In genomic region chr18:58649966-58650816, GRCh38 we compare ENCODE assay signal across 11 cellular contexts. TPM values are rescaled to one million over a fixed set of nuclear protein-coding genes. Genes with fewer than 3 reads are reported as not detected.
A peak's percentile ranks its signal among the peaks of the same experiment; 100 is the strongest.
DNase-seq lines count a peak whose midpoint lies in the region; ATAC-seq, FAIRE-seq and TF ChIP-seq lines count a peak whose summit lies in the region.
"Had no signal": no experiment of that assay in that cellular context is flagged by ENCODE, and none has a peak within 500 bp of the region (broad histone marks: within the 10 kb centered on the region; RNA-seq: fewer than 3 reads in every experiment).

No MANE protein-coding gene starts in this region.

- H3K27me3 Mint-ChIP-seq in activated naive CD8-positive, alpha-beta T cell, result no peaks in the 10 kb centered on the region

- H3K9me3 Mint-ChIP-seq in activated naive CD8-positive, alpha-beta T cell (ENCODE audit: low read depth), result peaks cover 14% of the 10 kb centered on the region

- H3K4me1 ChIP-seq in HAP-1, result no peaks in the 10 kb centered on the region
- H3K4me1 ChIP-seq: adrenal gland had no signal

- H3K4me3 Mint-ChIP-seq in activated naive CD8-positive, alpha-beta T cell, result peak overlapping the region; percentile 59

- DNase-seq in D721Med (ENCODE audit: insufficient read length, low spot score) (no peak), HAP-1 (ENCODE audit: low spot score in 2 of 2) (no peak), A172 (ENCODE audit: low spot score) (no peak), NCI-H1417 (lab: John Stamatoyannopoulos, UW) (no peak), NCI-H1436 treated with DMSO at 0.1 percent for 48 hours (lab: John Stamatoyannopoulos, UW) (no peak)
- DNase-seq: adrenal gland, NCI-H446 treated with DMSO at 0.1 percent for 48 hours had no signal

- in situ Hi-C loops in HAP-1 (cut with MboI; ENCODE audit: low sequenced_read_pairs), result no loop called here

- peaks cover 8% of the 10 kb centered on the region; the same call in 1 of the 2 replicates for H3K9me3 ChIP-seq in HAP-1
- H3K9me3 ChIP-seq: adrenal gland had no signal

- TF ChIP-seq CTCF in D721Med (IDR thresholded peaks at IDR 0.05; ENCODE audit: insufficient read depth, missing control alignments), result no peak

- no peaks in the 10 kb centered on the region for H3K36me3 ChIP-seq in HAP-1 (replicated peaks)
- H3K36me3 ChIP-seq: adrenal gland had no signal

- ATAC-seq in GM19397 (IDR thresholded peaks at IDR 0.05; ENCODE audit: unreplicated experiment) (peak; percentile 68), HG03432 (IDR thresholded peaks at IDR 0.05; ENCODE audit: unreplicated experiment) (peak; percentile 85)

- peaks cover 53% of the 10 kb centered on the region for H3K4me1 Mint-ChIP-seq in activated naive CD8-positive, alpha-beta T cell (ENCODE audit: low read depth)

- H3K36me3 Mint-ChIP-seq in activated naive CD8-positive, alpha-beta T cell, result peaks cover 5% of the 10 kb centered on the region

- H3K27ac Mint-ChIP-seq in activated naive CD8-positive, alpha-beta T cell, result peak overlapping the region; percentile 62

- H3K27me3 ChIP-seq in HAP-1 (ENCODE audit: low read depth), result no peaks in the 10 kb centered on the region
- H3K27me3 ChIP-seq: adrenal gland had no signal

- peak; percentile 95 for FAIRE-seq in D721Med (lab: Jason Lieb, UNC)
- FAIRE-seq: G401.6 had no signal

- H3K4me3 ChIP-seq in HAP-1, result no peak overlapping the region
- H3K4me3 ChIP-seq: adrenal gland had no signal

RNA-seq across cellular contexts. Expression of gene MALT1, which starts 21.1 kb away (rescaled TPM):
- total RNA-seq in A172 (2014; rRNA removed; shearing (Covaris generic)), result 66.7 and 69.0 TPM in 2 replicates

RNA-seq across cellular contexts. Expression of gene ALPK2, which starts 21.3 kb away (rescaled TPM):
- total RNA-seq in A172 (2014; rRNA removed; shearing (Covaris generic)), result 75.7 and 87.6 TPM in 2 replicates
